Comparison of ENCODE assay signal across 23 cellular contexts in genomic region chrX:31445542-31445941, GRCh38.
"Had no signal": no experiment of that assay in that cellular context is flagged by ENCODE, and none has a peak within 500 bp of the region (broad histone marks: within the 10 kb centered on the region; RNA-seq: fewer than 3 reads in every experiment).

No MANE protein-coding gene starts in this region.

- H3K4me1 ChIP-seq: esophagus squamous epithelium, left ventricle myocardium inferior, lower lobe of right lung, psoas muscle, testis, upper lobe of right lung, vagina had no signal

- H3K4me2 ChIP-seq: hepatocyte had no signal

- H3K27me3 ChIP-seq: esophagus squamous epithelium, hepatocyte, testis, tibial nerve, upper lobe of right lung, vagina had no signal

- H3K4me3 ChIP-seq: esophagus squamous epithelium, hepatocyte, left ventricle myocardium inferior, lower lobe of right lung, psoas muscle, skin epidermis, testis, tibial nerve, upper lobe of right lung, vagina had no signal

- DNase-seq: dermis blood vessel endothelial cell; esophagus squamous epithelium; foreskin melanocyte; head of caudate nucleus; kidney; left cardiac atrium; left ventricle myocardium inferior; lower lobe of right lung; midbrain; naive B cell; psoas muscle; retina; stimulated activated CD4-positive, alpha-beta T cell treated with anti-CD3 and anti-CD28 coated beads, Interleukin-2, amount 100 ng/mL, for 24 hours; stimulated activated CD4-positive, alpha-beta T cell treated with anti-CD3 and anti-CD28 coated beads, Interleukin-4, amount 100 ng/mL, for 4 hours; stimulated activated naive B cell treated with anti-CD40 and anti-IgM and Interleukin-4, amounts not matched to agents 10 μg/mL and 1 μg/mL and 100 μg/mL, for 72 hours; stimulated activated naive CD8-positive, alpha-beta T cell treated with anti-CD3 and anti-CD28 coated beads, Interleukin-15, amount 100 ng/mL, for 72 hours; testis; upper lobe of right lung had no signal

- H3K79me2 ChIP-seq: hepatocyte had no signal

- H3K9me3 ChIP-seq: esophagus squamous epithelium, left ventricle myocardium inferior, lower lobe of right lung, psoas muscle, testis, tibial nerve, upper lobe of right lung, vagina had no signal

- H2AFZ ChIP-seq: hepatocyte had no signal

- ATAC-seq: left cardiac atrium; lower lobe of right lung; psoas muscle; sciatic nerve; stimulated activated naive B cell treated with anti-CD40 and anti-IgM and Interleukin-4, amounts not matched to agents 10 μg/mL and 1 μg/mL and 100 μg/mL, for 72 hours; stimulated activated naive CD8-positive, alpha-beta T cell treated with anti-CD3 and anti-CD28 coated beads, Interleukin-15, amount 100 ng/mL, for 72 hours; upper lobe of right lung had no signal

- H3K27ac ChIP-seq: esophagus squamous epithelium, hepatocyte, left ventricle myocardium inferior, lower lobe of right lung, psoas muscle, skin epidermis, testis, tibial nerve, upper lobe of right lung, vagina had no signal

- H3K36me3 ChIP-seq: esophagus squamous epithelium, left ventricle myocardium inferior, lower lobe of right lung, upper lobe of right lung, vagina had no signal
